Comparison of ENCODE assay signal across 8 cellular contexts in genomic region chr2:231786917-231787292, GRCh38. TPM values are rescaled to one million over a fixed set of nuclear protein-coding genes. Genes with fewer than 3 reads are reported as not detected.
DNase-seq lines count a peak whose midpoint lies in the region; ATAC-seq and TF ChIP-seq lines count a peak whose summit lies in the region.

No MANE protein-coding gene starts in this region.

- TF ChIP-seq CTCF in VCaP (conservative IDR thresholded peaks at IDR 0.05) (0 out of 2 replicates have a peak, but pooled peaks have one; percentile 2), glutamatergic neuron (IDR thresholded peaks at IDR 0.05; ENCODE audit: partially characterized antibody, unreplicated experiment) (no peak)

- H3K27me3 Mint-ChIP-seq in glutamatergic neuron (ENCODE audit: unreplicated experiment): peaks cover 8% of the 10 kb centered on the region

- no peak for ATAC-seq in GM21515 (IDR thresholded peaks at IDR 0.05; ENCODE audit: unreplicated experiment)

- H4K20me1 ChIP-seq in GM23248 (ENCODE audit: insufficient read depth): no peaks in the 10 kb centered on the region

- peak overlapping the region; percentile 92 for H2AFZ ChIP-seq in GM23248

- H3K4me3 ChIP-seq in GM23248 (peak overlapping the region; percentile 82), skeletal muscle tissue (ENCODE audit: low read length in 3 of 3) (peak overlapping the region; percentile 94 to 96 (median 95))

- H3K4me2 ChIP-seq in GM23248 (ENCODE audit: unreplicated experiment): peak overlapping the region; percentile 87

- in situ Hi-C loops in GM23248 (cut with MboI): no loop called here

- H3K4me3 Mint-ChIP-seq in glutamatergic neuron (ENCODE audit: unreplicated experiment): peak overlapping the region; percentile 93

- H3K4me1 Mint-ChIP-seq in glutamatergic neuron (ENCODE audit: low read depth, unreplicated experiment): peaks cover 18% of the 10 kb centered on the region

- DNase-seq in GM23248 (peak; percentile 14), glutamatergic neuron (no peak), A172 (ENCODE audit: low spot score) (no peak), NCI-H1048 (lab: John Stamatoyannopoulos, UW) (no peak)
- DNase-seq in stimulated activated CD4-positive, alpha-beta T cell treated with anti-CD3 and anti-CD28 coated beads, Interleukin-4, amount 100 ng/mL, for 4 hours: no peak

- H3K27me3 ChIP-seq in GM23248 (replicated peaks; ENCODE audit: insufficient read depth): no peaks in the 10 kb centered on the region
- H3K27me3 ChIP-seq in skeletal muscle tissue (ENCODE audit: control insufficient read depth in 3 of 3, insufficient read depth in 3 of 3, low read length in 3 of 3): no peaks in the 10 kb centered on the region

- no peaks in the 10 kb centered on the region for H3K9me2 ChIP-seq in GM23248 (ENCODE audit: insufficient read depth)

- H3K36me3 ChIP-seq in GM23248 (ENCODE audit: low read depth): no peaks in the 10 kb centered on the region; the same call in 1 of the 2 replicates
- peaks cover 2 to 15% (median 4%) of the 10 kb centered on the region in 3 donors for H3K36me3 ChIP-seq in skeletal muscle tissue (ENCODE audit: control insufficient read depth in 3 of 3, insufficient read depth in 3 of 3, low read length in 3 of 3)

- H3K9me3 ChIP-seq in GM23248 (ENCODE audit: low read depth) (no peaks in the 10 kb centered on the region), skeletal muscle tissue (ENCODE audit: control insufficient read depth in 3 of 3, low read length in 3 of 3) (no peaks in the 10 kb centered on the region)

- H3K27ac Mint-ChIP-seq in glutamatergic neuron (ENCODE audit: unreplicated experiment): peak overlapping the region; percentile 78

- peaks cover 94% of the 10 kb centered on the region for H3K79me2 ChIP-seq in GM23248 (ENCODE audit: insufficient read depth)

- H3K36me3 Mint-ChIP-seq in glutamatergic neuron (ENCODE audit: unreplicated experiment): no peaks in the 10 kb centered on the region

- H3K9me3 Mint-ChIP-seq in glutamatergic neuron (ENCODE audit: unreplicated experiment): peaks cover 13% of the 10 kb centered on the region

- H3F3A ChIP-seq in GM23248 (ENCODE audit: insufficient read depth): 0 out of 2 replicates have a peak, but pooled peaks cover 7% of the 10 kb centered on the region

- peaks cover 17% of the 10 kb centered on the region for H3K4me1 ChIP-seq in GM23248 (ENCODE audit: insufficient read depth)
- peaks cover 26 to 48% (median 40%) of the 10 kb centered on the region in 3 donors for H3K4me1 ChIP-seq in skeletal muscle tissue (ENCODE audit: control insufficient read depth in 3 of 3, insufficient read depth in 3 of 3, low read length in 3 of 3)

- H3K27ac ChIP-seq in GM23248 (0 out of 2 replicates have a peak overlapping the region, but pooled peaks have one; percentile 23), VCaP (peak overlapping the region; percentile 82), skeletal muscle tissue (ENCODE audit: low read depth, low read length) (no peak overlapping the region)

- H3K9ac ChIP-seq in GM23248 (peak overlapping the region; percentile 79), skeletal muscle tissue (ENCODE audit: low read depth in 1 of 3, low read length in 3 of 3) (peak overlapping the region; percentile 79 to 86 (median 84))

- WGBS in GM23248 (ENCODE audit: low coverage in 1 of 2, low lambda C conversion rate in 2 of 2, missing lambda C conversion rate in 2 of 2), 2 experiments: 8 to 13% methylated on average over 9 to 11 of the region's 11 CpGs

RNA-seq across cellular contexts. Expression of gene COPS7B, which starts 0.7 kb away (rescaled TPM):
- 25.2 and 30.4 TPM in 2 replicates for total RNA-seq in GM23248 (2014; rRNA removed; shearing (Covaris generic))
- polyA plus RNA-seq in GM23248 (2016; fragmentation: Nextera tagmentation; extraction: Ambion mirVana): 29.7 and 31.4 TPM in 2 replicates
- total RNA-seq in glutamatergic neuron (ENCODE audit: unreplicated experiment) (53.2 TPM), skeletal muscle tissue (10.4 TPM)
- 39.4 and 43.5 TPM in 2 replicates for total RNA-seq in A172 (2014; rRNA removed; shearing (Covaris generic))

RNA-seq across cellular contexts. Expression of gene PDE6D, which starts 5.8 kb away (rescaled TPM):
- 12.8 and 29.5 TPM in 2 replicates for total RNA-seq in GM23248 (2014; rRNA removed; shearing (Covaris generic))
- 34.5 and 36.3 TPM in 2 replicates for polyA plus RNA-seq in GM23248 (2016; fragmentation: Nextera tagmentation; extraction: Ambion mirVana)
- 47.1 TPM for total RNA-seq in glutamatergic neuron (ENCODE audit: unreplicated experiment)
- total RNA-seq in skeletal muscle tissue: 14.1 TPM
- 41.0 and 41.9 TPM in 2 replicates for total RNA-seq in A172 (2014; rRNA removed; shearing (Covaris generic))
